Comparison of ENCODE assay signal across 16 cellular contexts in genomic region chr4:102157984-102158383, GRCh38.
"Had no signal": no experiment of that assay in that cellular context is flagged by ENCODE, and none has a peak within 500 bp of the region (broad histone marks: within the 10 kb centered on the region; RNA-seq: fewer than 3 reads in every experiment).

No MANE protein-coding gene starts in this region.

- H3K4me1 ChIP-seq: gastroesophageal sphincter, pancreas, suprapubic skin, upper lobe of left lung had no signal

- H3K4me3 Mint-ChIP-seq: activated CD4-positive, alpha-beta memory T cell treated with anti-CD3 and anti-CD28 coated beads for 36 hours; activated naive CD8-positive, alpha-beta T cell; activated T-cell treated with anti-CD3 and anti-CD28 coated beads, Interleukin-2, amount 50 U/mL, for 4 hours had no signal

- H3K36me3 ChIP-seq: brain microvascular endothelial cell, gastroesophageal sphincter, pancreas, suprapubic skin, upper lobe of left lung had no signal

- FAIRE-seq: pancreas had no signal

- H3K27me3 Mint-ChIP-seq: activated CD4-positive, alpha-beta memory T cell treated with anti-CD3 and anti-CD28 coated beads for 36 hours; activated naive CD8-positive, alpha-beta T cell had no signal

- H3K27ac Mint-ChIP-seq: activated CD4-positive, alpha-beta memory T cell treated with anti-CD3 and anti-CD28 coated beads for 36 hours; activated naive CD8-positive, alpha-beta T cell had no signal

- H3K4me3 ChIP-seq: gastroesophageal sphincter, lung, pancreas, suprapubic skin, upper lobe of left lung had no signal

- H3K36me3 Mint-ChIP-seq: activated CD4-positive, alpha-beta memory T cell treated with anti-CD3 and anti-CD28 coated beads for 36 hours; activated naive CD8-positive, alpha-beta T cell had no signal

- H3K9me3 ChIP-seq: gastroesophageal sphincter, pancreas, suprapubic skin, upper lobe of left lung had no signal

- H3K9me3 Mint-ChIP-seq: activated CD4-positive, alpha-beta memory T cell treated with anti-CD3 and anti-CD28 coated beads for 36 hours; activated T-cell treated with anti-CD3 and anti-CD28 coated beads, Interleukin-2, amount 50 U/mL, for 4 hours had no signal

- H3K27ac ChIP-seq: brain microvascular endothelial cell, gastroesophageal sphincter, pancreas, suprapubic skin, upper lobe of left lung had no signal

- H3K27me3 ChIP-seq: brain microvascular endothelial cell, gastroesophageal sphincter, pancreas, suprapubic skin, upper lobe of left lung had no signal

- DNase-seq: activated CD4-positive, alpha-beta memory T cell treated with anti-CD3 and anti-CD28 coated beads for 36 hours; activated CD4-positive, alpha-beta T cell treated with anti-CD3 and anti-CD28 coated beads for 1 hour; activated effector memory CD4-positive, alpha-beta T cell treated with anti-CD3 and anti-CD28 coated beads, Interleukin-2, amount 50 U/mL, for 16 hours; activated T-cell treated with anti-CD3 and anti-CD28 coated beads, Interleukin-2, amount 50 U/mL, for 4 hours; amygdala; brain microvascular endothelial cell; midbrain; pancreas; stimulated activated CD4-positive, alpha-beta T cell treated with anti-CD3 and anti-CD28 coated beads, Interleukin-4, amount 100 ng/mL, for 1 hour; stimulated activated CD8-positive, alpha-beta memory T cell treated with anti-CD3 and anti-CD28 coated beads, Interleukin-4, amount 100 ng/mL, for 48 hours; stimulated activated naive CD8-positive, alpha-beta T cell treated with anti-CD3 and anti-CD28 coated beads, Interleukin-15, Interleukin-2, amounts not matched to agents 100 U/mL and 50 U/mL, for 24 hours had no signal
